Comparison of ENCODE assay signal across 8 cellular contexts in the genomic region with DNA sequence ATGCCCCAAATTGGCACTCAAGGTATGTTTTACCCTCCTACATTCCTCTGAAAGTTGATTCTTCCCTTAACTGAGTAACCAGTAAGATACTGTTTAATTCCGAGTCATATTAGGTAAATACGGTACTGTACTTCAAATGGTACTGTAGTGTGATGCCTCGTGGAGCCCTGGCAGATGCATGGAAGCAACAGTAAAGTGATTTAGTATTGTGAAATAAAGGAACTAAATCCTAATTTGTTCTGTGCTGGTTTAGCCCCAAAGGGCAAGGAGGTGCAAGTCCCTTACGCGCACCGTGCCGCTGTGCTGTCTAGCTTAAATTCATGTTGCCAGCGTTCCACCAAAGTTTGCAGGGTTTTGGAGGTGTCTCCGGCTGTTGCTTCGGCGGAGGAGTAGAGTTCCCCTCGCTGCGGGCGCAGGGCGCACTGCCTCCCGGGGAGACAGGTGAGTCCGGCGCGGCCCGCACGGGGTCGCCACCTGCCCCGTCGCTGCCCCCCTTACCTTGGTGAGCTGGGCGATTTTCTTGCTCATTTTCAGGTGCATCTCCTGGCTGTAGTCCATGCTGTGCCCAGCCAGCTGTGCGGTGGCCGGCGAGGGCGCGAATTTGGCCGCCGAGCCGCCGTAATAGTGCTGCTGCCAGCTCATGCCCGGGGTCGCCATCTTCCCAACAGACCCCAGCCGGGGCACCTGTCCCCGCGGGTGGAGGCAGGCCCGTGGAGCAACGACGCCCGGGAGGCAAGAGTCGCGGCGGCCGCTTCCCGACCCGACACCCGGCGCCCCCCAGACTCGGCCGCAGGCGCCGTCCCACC. TPM values are rescaled to one million over a fixed set of nuclear protein-coding genes. Genes with fewer than 3 reads are reported as not detected.
DNase-seq lines count a peak whose midpoint lies in the region; ATAC-seq, FAIRE-seq and TF ChIP-seq lines count a peak whose summit lies in the region.

No MANE protein-coding gene starts in this region.

- H3K4me3 ChIP-seq in A549 (peak overlapping the region; percentile 67), pancreas (peak overlapping the region; percentile 52 to 85 (median 73))

- H3K4me2 ChIP-seq in A549: peak overlapping the region; percentile 96

- FAIRE-seq in A549 (lab: Jason Lieb, UNC) (no peak), pancreas (lab: Jason Lieb, UNC) (no peak)

- H3K9me3 ChIP-seq in A549 (no peaks in the 10 kb centered on the region), pancreas (no peaks in the 10 kb centered on the region)

- WGBS in A549 (ENCODE audit: missing lambda C conversion rate): 34% methylated on average over 13 of the region's 55 CpGs
- 1% methylated on average over 42 to 55 of the region's 55 CpGs for WGBS in pancreas, 2 donors

- H3K36me3 ChIP-seq in pancreas: no peaks in the 10 kb centered on the region

- intact Hi-C loops in pancreas (cut with DNase I): no loop called here

- CTCF ChIA-PET in A549 (lab: Yijun Ruan, JAX): interaction anchor here (0.6 kb wide), 1 partner anchor 338 kb away, joined by 3 read pairs; no protein-coding TSS in a partner anchor

- no peak for TF ChIP-seq EP300 in A549 (IDR thresholded peaks at IDR 0.05)

- DNase-seq in A549 (ENCODE audit: low read depth in 1 of 2, low spot score in 1 of 2) (no peak), RPMI7951 (ENCODE audit: low read depth) (peak; percentile 7), glomerular visceral epithelial cell (ENCODE audit: extremely low spot score) (peak; percentile 19), pancreas (peak; percentile 45 to 84 (median 52))
- DNase-seq in activated naive CD4-positive, alpha-beta T cell (lab: John Stamatoyannopoulos, UW): peak; percentile 9 to 53 (median 25)

- H3K4me1 ChIP-seq in A549: peaks cover 10% of the 10 kb centered on the region; the same call in 2 of the 3 replicates
- peaks cover 0 to 14% (median 3%) of the 10 kb centered on the region in 3 donors for H3K4me1 ChIP-seq in pancreas

- ATAC-seq in A549: peak; percentile 50; a peak in 5 of 6 replicates
- ATAC-seq in GM18873 (IDR thresholded peaks at IDR 0.05; ENCODE audit: low FRiP score, unreplicated experiment): peak; percentile 40
- ATAC-seq in HG03196 (IDR thresholded peaks at IDR 0.05; ENCODE audit: unreplicated experiment): peak; percentile 19
- ATAC-seq in pancreas: peak; percentile 68 to 80 (median 76)
- no peak for ATAC-seq in HG03378 (IDR thresholded peaks at IDR 0.05; ENCODE audit: unreplicated experiment)

- TF ChIP-seq POLR2A in A549 (IDR thresholded peaks at IDR 0.05; ENCODE audit: low read length): no peak

- H3K27ac ChIP-seq in A549 (peak overlapping the region; percentile 22 to 73; a peak in 3 of 6 replicates), pancreas (peak overlapping the region; percentile 17 to 64 (median 48))

- no peaks in the 10 kb centered on the region for H3K27me3 ChIP-seq in pancreas

- TF ChIP-seq RAD21 in A549 (conservative IDR thresholded peaks at IDR 0.05 in 1 of 2, IDR thresholded peaks at IDR 0.05 in 1 of 2): no peak

- TF ChIP-seq CTCF in A549 (IDR thresholded peaks at IDR 0.05) (no peak), pancreas (IDR thresholded peaks at IDR 0.05) (peak in 1 of 4 donors; percentile 14)

- POLR2A ChIA-PET in A549 (lab: Yijun Ruan, JAX): no interaction called here

TF ChIP-seq in A549, 52 proteins besides CTCF, POLR2A, EP300 and RAD21:
- TF ChIP-seq RCOR1 (IDR thresholded peaks at IDR 0.05; ENCODE audit: low read depth, low read length): no peak
- no peak for TF ChIP-seq ZSCAN20 (CRISPR knock-in tag; IDR thresholded peaks at IDR 0.05)
- TF ChIP-seq, protein P1, sequence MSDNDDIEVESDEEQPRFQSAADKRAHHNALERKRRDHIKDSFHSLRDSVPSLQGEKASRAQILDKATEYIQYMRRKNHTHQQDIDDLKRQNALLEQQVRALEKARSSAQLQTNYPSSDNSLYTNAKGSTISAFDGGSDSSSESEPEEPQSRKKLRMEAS (IDR thresholded peaks at IDR 0.05): no peak
- TF ChIP-seq BCL3 (IDR thresholded peaks at IDR 0.05): no peak
- no peak for TF ChIP-seq GATA3 (IDR thresholded peaks at IDR 0.05; ENCODE audit: borderline replicate concordance)
- TF ChIP-seq TFCP2L1 (CRISPR knock-in tag; IDR thresholded peaks at IDR 0.05): no peak
- TF ChIP-seq KDM5A (IDR thresholded peaks at IDR 0.05): no peak
- no peak for TF ChIP-seq JUNB (IDR thresholded peaks at IDR 0.05)
- TF ChIP-seq ESRRA (IDR thresholded peaks at IDR 0.05; ENCODE audit: borderline replicate concordance, low read length): no peak
- TF ChIP-seq HOXB13 (CRISPR knock-in tag; IDR thresholded peaks at IDR 0.05; ENCODE audit: low read depth): no peak
- no peak for TF ChIP-seq CBX8 (IDR thresholded peaks at IDR 0.05)
- no peak for TF ChIP-seq RFX5 (IDR thresholded peaks at IDR 0.05)
- TF ChIP-seq USF2 (IDR thresholded peaks at IDR 0.05): no peak
- TF ChIP-seq FOXS1 (CRISPR knock-in tag; IDR thresholded peaks at IDR 0.05): no peak
- no peak for TF ChIP-seq CHD2 (IDR thresholded peaks at IDR 0.05; ENCODE audit: low read length, partially characterized antibody)
- TF ChIP-seq PBX3 (IDR thresholded peaks at IDR 0.05): no peak
- TF ChIP-seq EHF (CRISPR knock-in tag; IDR thresholded peaks at IDR 0.05): no peak
- TF ChIP-seq MAFK (IDR thresholded peaks at IDR 0.05; ENCODE audit: partially characterized antibody): no peak
- TF ChIP-seq, protein P2, sequence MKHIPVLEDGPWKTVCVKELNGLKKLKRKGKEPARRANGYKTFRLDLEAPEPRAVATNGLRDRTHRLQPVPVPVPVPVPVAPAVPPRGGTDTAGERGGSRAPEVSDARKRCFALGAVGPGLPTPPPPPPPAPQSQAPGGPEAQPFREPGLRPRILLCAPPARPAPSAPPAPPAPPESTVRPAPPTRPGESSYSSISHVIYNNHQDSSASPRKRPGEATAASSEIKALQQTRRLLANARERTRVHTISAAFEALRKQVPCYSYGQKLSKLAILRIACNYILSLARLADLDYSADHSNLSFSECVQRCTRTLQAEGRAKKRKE (CRISPR knock-in tag; IDR thresholded peaks at IDR 0.05; ENCODE audit: low read depth): no peak

RNA-seq across cellular contexts. Expression of gene FAM184A, which starts 0.6 kb away (rescaled TPM):
- polyA plus RNA-seq in A549 (2011; rRNA removed) (0.03 and 0.06 TPM in 2 replicates), A549 (2017; fragmentation: RNase III; extraction: RNeasy Plus Mini Kit Qiagen cat#74134 plus additional on column Dnase treatment) (0.03 TPM in 1 of 3 replicates, not detected in the others), pancreas (1 to 10 TPM; 3.6 to 6.4 TPM)
- not detected in 2 replicates for polyA plus RNA-seq in A549 (2012; cell fraction: cytosol; rRNA removed)
- not detected in 2 replicates for polyA plus RNA-seq in A549 (2012; cell fraction: nucleus; rRNA removed)
- not detected in 2 replicates for polyA minus RNA-seq in A549 (2011; rRNA and poly(A)+ RNA removed)
- total RNA-seq in RPMI7951 (2014; rRNA removed; shearing (Covaris generic)): 0.24 and 0.78 TPM in 2 replicates
- total RNA-seq in pancreas: 1 to 10 TPM; 1.8 to 3.3 (median 2.8) TPM

Comparison
In these comparisons a context has a peak if more than half of its experiments do, and no peak if none do; other contexts are left out.
1. DNase-seq: peak in RPMI7951 (single experiment), activated naive CD4-positive, alpha-beta T cell (4 of 4), glomerular visceral epithelial cell (single experiment) and pancreas (6 of 6); none in A549 (0 of 2).